Comparison of ENCODE assay signal across 21 cellular contexts in the genomic region with DNA sequence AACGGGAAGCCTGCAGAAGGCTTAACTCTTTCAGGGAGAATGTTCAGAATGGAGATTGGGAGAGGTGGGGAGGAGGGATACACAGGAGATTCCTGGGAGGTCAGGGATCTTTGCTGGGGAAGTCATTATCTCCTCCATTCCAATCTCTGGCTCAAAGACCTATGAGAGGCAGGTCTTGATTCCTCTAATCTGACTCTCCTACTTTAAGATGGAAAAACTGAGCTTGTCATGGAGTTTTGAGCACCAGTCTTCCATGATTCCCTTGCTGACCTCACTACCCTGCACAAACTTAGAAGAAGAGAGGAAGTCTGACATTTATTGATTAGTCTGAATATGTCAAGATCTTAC. TPM values are rescaled to one million over a fixed set of nuclear protein-coding genes. Genes with fewer than 3 reads are reported as not detected.
DNase-seq lines count a peak whose midpoint lies in the region; ATAC-seq and TF ChIP-seq lines count a peak whose summit lies in the region.
"Had no signal": no experiment of that assay in that cellular context is flagged by ENCODE, and none has a peak within 500 bp of the region (broad histone marks: within the 10 kb centered on the region; RNA-seq: fewer than 3 reads in every experiment).

No MANE protein-coding gene starts in this region.

- POLR2A ChIA-PET in PC-3 (lab: Charles Lee; ENCODE audit: unreplicated experiment) (interaction anchor here (0.6 kb wide), 1 partner anchor 227 kb away, joined by 3 read pairs; no protein-coding TSS in a partner anchor), MCF 10A (lab: Yijun Ruan, JAX) (interaction anchor here (0.8 to 4.3 kb wide), 4 partner anchors 10 to 25 kb away, joined by 4 to 53 read pairs (median 7); no protein-coding TSS in a partner anchor)

- H3F3A ChIP-seq in PC-3 (ENCODE audit: low read length, unreplicated experiment) = no peaks in the 10 kb centered on the region

- peak overlapping the region; percentile 31 for H3K27ac Mint-ChIP-seq in MCF 10A (ENCODE audit: low read depth, unreplicated experiment)
- H3K27ac Mint-ChIP-seq in activated naive CD4-positive, alpha-beta T cell treated with anti-CD3 and anti-CD28 coated beads, Interleukin-2, amount 50 U/mL, for 72 hours = no peak overlapping the region
- H3K27ac Mint-ChIP-seq: activated B cell treated with CpG ODN at 0.5 μM for 24 hours; activated naive CD8-positive, alpha-beta T cell; IgD-negative memory B cell had no signal

- BruUV-seq in PC-3 (replicated peaks; lab: Mats Ljungman, UMichigan) = no TSS peak
- BruUV-seq in MCF 10A (replicated peaks; lab: Mats Ljungman, UMichigan) = no TSS peak

- H3K36me3 ChIP-seq in PC-3 (ENCODE audit: low read depth, low read length) (peaks cover 8% of the 10 kb centered on the region), prostate gland (no peaks in the 10 kb centered on the region), upper lobe of right lung (no peaks in the 10 kb centered on the region)
- H3K36me3 ChIP-seq: vagina had no signal

- H3K27me3 Mint-ChIP-seq in MCF 10A (ENCODE audit: insufficient read depth, unreplicated experiment) = no peaks in the 10 kb centered on the region

- no peak for TF ChIP-seq POLR2A in prostate gland (IDR thresholded peaks at IDR 0.05)

- H3K4me1 ChIP-seq in PC-3 (ENCODE audit: insufficient read depth, low read length) = peaks cover 29% of the 10 kb centered on the region
- peaks cover 7% of the 10 kb centered on the region for H3K4me1 ChIP-seq in prostate gland (replicated peaks)
- peaks cover 19% of the 10 kb centered on the region for H3K4me1 ChIP-seq in upper lobe of right lung

- peak overlapping the region; percentile 99 for H3K4me2 ChIP-seq in PC-3 (ENCODE audit: low read length)

- no peaks in the 10 kb centered on the region for H3K9me2 ChIP-seq in PC-3 (replicated peaks; ENCODE audit: low read length)

- peak overlapping the region; percentile 97; the same call in 1 of the 2 replicates for H3K4me3 ChIP-seq in PC-3 (ENCODE audit: low read length)
- peak overlapping the region in 1 of 2 donors; percentile 84 for H3K4me3 ChIP-seq in prostate gland
- no peak overlapping the region for H3K4me3 ChIP-seq in upper lobe of right lung

- no peak overlapping the region for H3K9ac ChIP-seq in PC-3 (ENCODE audit: low read length)

- peaks cover 9% of the 10 kb centered on the region for H3K36me3 Mint-ChIP-seq in MCF 10A (ENCODE audit: insufficient read depth, unreplicated experiment)
- H3K36me3 Mint-ChIP-seq in activated naive CD4-positive, alpha-beta T cell treated with anti-CD3 and anti-CD28 coated beads, Interleukin-2, amount 50 U/mL, for 72 hours = no peaks in the 10 kb centered on the region
- H3K36me3 Mint-ChIP-seq: activated naive CD8-positive, alpha-beta T cell had no signal

- H2AFZ ChIP-seq in PC-3 (ENCODE audit: low read length) = no peak overlapping the region

- CTCF ChIA-PET in PC-3 (lab: Charles Lee) = no interaction called here
- CTCF ChIA-PET in MCF 10A (lab: Yijun Ruan, JAX) = interaction anchor here (0.5 to 2.1 kb wide), 4 partner anchors 28 to 133 kb away, joined by 3 to 11 read pairs (median 5); no protein-coding TSS in a partner anchor

- H3K9me3 ChIP-seq in PC-3 (ENCODE audit: low read length) (no peaks in the 10 kb centered on the region), prostate gland (no peaks in the 10 kb centered on the region), upper lobe of right lung (no peaks in the 10 kb centered on the region)
- H3K9me3 ChIP-seq: vagina had no signal

- DNase-seq in PC-3 (no peak), MCF 10A (ENCODE audit: unreplicated experiment) (no peak), kidney tubule cell (ENCODE audit: low spot score) (peak; percentile 67), prostate gland (ENCODE audit: low spot score) (no peak), upper lobe of right lung (no peak), T-helper 9 cell (no peak)
- no peak for DNase-seq in activated naive CD4-positive, alpha-beta T cell treated with anti-CD3 and anti-CD28 coated beads, Interleukin-2, amount 50 U/mL, for 72 hours (ENCODE audit: low spot score in 2 of 2)
- DNase-seq: activated B cell treated with CpG ODN at 0.5 μM for 24 hours; activated CD8-positive, alpha-beta memory T cell treated with anti-CD3 and anti-CD28 coated beads for 24 hours; COR-L47; H7; mesenchymal stem cell; NCI-H187 treated with DMSO at 0.1 percent for 48 hours; NCI-H524 treated with DMSO at 0.1 percent for 48 hours; SHP77 treated with DMSO at 0.1 percent for 48 hours; stimulated activated CD4-positive, alpha-beta T cell treated with anti-CD3 and anti-CD28 coated beads, Interleukin-2, amount 100 ng/mL, for 24 hours had no signal

- no peak overlapping the region for H3K27ac ChIP-seq in PC-3 (ENCODE audit: low read length)
- H3K27ac ChIP-seq in prostate gland = peak overlapping the region; percentile 93 to 96
- H3K27ac ChIP-seq in upper lobe of right lung = no peak overlapping the region

- H3K4me3 Mint-ChIP-seq in MCF 10A (ENCODE audit: unreplicated experiment) = no peak overlapping the region
- H3K4me3 Mint-ChIP-seq: activated B cell treated with CpG ODN at 0.5 μM for 24 hours; activated naive CD8-positive, alpha-beta T cell had no signal

- ATAC-seq in PC-3 (no peak), upper lobe of right lung (no peak), HG03196 (IDR thresholded peaks at IDR 0.05; ENCODE audit: unreplicated experiment) (no peak)
- ATAC-seq in activated naive CD4-positive, alpha-beta T cell treated with anti-CD3 and anti-CD28 coated beads, Interleukin-2, amount 50 U/mL, for 72 hours = no peak

- TF ChIP-seq CTCF in PC-3 (conservative IDR thresholded peaks at IDR 0.05; ENCODE audit: low read depth, low read length) (no peak), MCF 10A (IDR thresholded peaks at IDR 0.05; ENCODE audit: unreplicated experiment) (no peak), prostate gland (IDR thresholded peaks at IDR 0.05) (no peak), upper lobe of right lung (IDR thresholded peaks at IDR 0.05) (no peak)

- 4% methylated on average over 1 of the region's 1 CpG for WGBS in prostate gland

- intact Hi-C loops in PC-3 (cut with micrococcal nuclease) (no loop called here), MCF 10A (cut with micrococcal nuclease) (no loop called here), prostate gland (cut with DNase I) (no loop called here), upper lobe of right lung (cut with DNase I) (no loop called here)

- H3K9me3 Mint-ChIP-seq in MCF 10A (ENCODE audit: unreplicated experiment) = no peaks in the 10 kb centered on the region
- no peaks in the 10 kb centered on the region for H3K9me3 Mint-ChIP-seq in activated naive CD4-positive, alpha-beta T cell treated with anti-CD3 and anti-CD28 coated beads, Interleukin-2, amount 50 U/mL, for 72 hours
- H3K9me3 Mint-ChIP-seq: activated B cell treated with CpG ODN at 0.5 μM for 24 hours, IgD-negative memory B cell had no signal

- H3K27me3 ChIP-seq in PC-3 (ENCODE audit: low read length) (no peaks in the 10 kb centered on the region), prostate gland (replicated peaks; ENCODE audit: insufficient read depth) (no peaks in the 10 kb centered on the region), upper lobe of right lung (no peaks in the 10 kb centered on the region)
- H3K27me3 ChIP-seq: vagina had no signal

- H4K20me1 ChIP-seq in PC-3 (ENCODE audit: low read length) = 0 out of 2 replicates have a peak, but pooled peaks cover 3% of the 10 kb centered on the region

- peaks cover 76% of the 10 kb centered on the region for H3K79me2 ChIP-seq in PC-3 (ENCODE audit: low read length)

- peaks cover 27% of the 10 kb centered on the region for H3K4me1 Mint-ChIP-seq in MCF 10A (ENCODE audit: insufficient read depth, unreplicated experiment)
- H3K4me1 Mint-ChIP-seq: IgD-negative memory B cell had no signal

RNA-seq across cellular contexts. Expression of gene SYNC, which starts 41.5 kb away (rescaled TPM):
- total RNA-seq in PC-3 (2014; rRNA removed) = 6.6 and 10.0 TPM in 2 replicates
- 1.1 and 1.9 TPM in 2 replicates for total RNA-seq in MCF 10A (2022)
- total RNA-seq in prostate gland = 10 to 100 TPM in 1 of 2 donors, 1 to 10 TPM in 1; 7.9 to 18.2 TPM
- total RNA-seq in upper lobe of right lung = 16.9 TPM
- not detected for total RNA-seq in activated naive CD4-positive, alpha-beta T cell treated with anti-CD3 and anti-CD28 coated beads, Interleukin-2, amount 50 U/mL, for 72 hours
- total RNA-seq: activated B cell treated with CpG ODN at 0.5 μM for 24 hours; T-helper 1 cell treated with Interleukin-12 subunit alpha and Interleukin-12 subunit beta and Interleukin-4 antibody, amounts not matched to agents 30 ng/mL and 1 ng/mL, for 36 hours had no signal

Comparison
In these comparisons a context has a peak if more than half of its experiments do, and no peak if none do; other contexts are left out.
1. H3K27ac ChIP-seq: peak in prostate gland (2 of 2); none in PC-3 (single experiment) and upper lobe of right lung (single experiment).